ENCODE assay signal across 17 cellular contexts in the genomic region with DNA sequence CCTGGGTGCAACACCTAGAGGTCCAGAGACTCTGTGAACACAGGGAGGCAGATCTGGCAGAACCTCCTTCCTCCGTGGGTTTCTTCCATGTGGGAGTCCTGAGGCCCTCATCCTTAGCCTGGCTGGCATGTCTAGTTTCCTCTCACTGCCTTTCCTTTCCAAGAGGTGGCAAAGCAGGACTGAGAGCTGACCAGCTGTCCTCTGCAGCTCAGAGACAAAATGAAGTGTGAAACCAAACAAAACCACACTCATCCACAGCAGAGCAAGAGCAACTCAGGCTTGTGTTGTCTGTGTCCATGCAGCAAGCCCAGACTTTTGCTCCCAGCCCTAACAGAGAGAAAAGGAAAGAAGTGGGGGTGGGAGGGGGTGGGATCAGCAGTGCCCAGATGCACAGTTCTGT.
"Had no signal": no experiment of that assay in that cellular context is flagged by ENCODE, and none has a peak within 500 bp of the region (broad histone marks: within the 10 kb centered on the region; RNA-seq: fewer than 3 reads in every experiment).

No MANE protein-coding gene starts in this region.

- H3K9me3 ChIP-seq: ovary, sigmoid colon had no signal

- ATAC-seq: left ventricle myocardium superior; natural killer cell treated with Interleukin-12 subunit alpha and Interleukin-12 subunit beta and Interleukin-15 and Interleukin-18, amount 100 ng/mL, for 72 hours had no signal

- H3K4me3 Mint-ChIP-seq: endodermal cell; memory B cell; natural killer cell treated with Interleukin-12 subunit alpha and Interleukin-12 subunit beta and Interleukin-15 and Interleukin-18, amount 100 ng/mL, for 72 hours; stimulated activated naive B cell treated with anti-CD40 and anti-IgM and Interleukin-4, amounts not matched to agents 10 μg/mL and 1 μg/mL and 100 μg/mL, for 72 hours had no signal

- H3K9me3 Mint-ChIP-seq: endodermal cell; natural killer cell treated with Interleukin-12 subunit alpha and Interleukin-12 subunit beta and Interleukin-15 and Interleukin-18, amount 100 ng/mL, for 72 hours; stimulated activated naive B cell treated with anti-CD40 and anti-IgM and Interleukin-4, amounts not matched to agents 10 μg/mL and 1 μg/mL and 100 μg/mL, for 72 hours had no signal

- DNase-seq: activated CD4-positive, alpha-beta T cell treated with anti-CD3 and anti-CD28 coated beads, Interleukin-2, amount 50 U/mL, for 4 hours; activated CD4-positive, CD25-positive, alpha-beta regulatory T cell treated with anti-CD3 and anti-CD28 coated beads, Interleukin-2, amount 50 U/mL, for 72 hours; activated naive CD4-positive, alpha-beta T cell; activated T-cell treated with anti-CD3 and anti-CD28 coated beads for 4 hours; aorta; endodermal cell; head of caudate nucleus; kidney glomerular epithelial cell; left ventricle myocardium superior; ovary; sigmoid colon; stimulated activated CD4-positive, alpha-beta T cell treated with anti-CD3 and anti-CD28 coated beads, Interleukin-12 subunit alpha, Interleukin-12 subunit beta, amount 100 ng/mL, for 4 hours; stimulated activated naive B cell treated with anti-CD40 and anti-IgM and Interleukin-4, amounts not matched to agents 10 μg/mL and 1 μg/mL and 100 μg/mL, for 72 hours had no signal

- H3K27ac Mint-ChIP-seq: endodermal cell; memory B cell; stimulated activated naive B cell treated with anti-CD40 and anti-IgM and Interleukin-4, amounts not matched to agents 10 μg/mL and 1 μg/mL and 100 μg/mL, for 72 hours had no signal

- H3K36me3 Mint-ChIP-seq: memory B cell; natural killer cell treated with Interleukin-12 subunit alpha and Interleukin-12 subunit beta and Interleukin-15 and Interleukin-18, amount 100 ng/mL, for 72 hours; stimulated activated naive B cell treated with anti-CD40 and anti-IgM and Interleukin-4, amounts not matched to agents 10 μg/mL and 1 μg/mL and 100 μg/mL, for 72 hours had no signal

- H3K4me3 ChIP-seq: dorsolateral prefrontal cortex, ovary, sigmoid colon, tibial nerve had no signal

- H3K36me3 ChIP-seq: ovary, sigmoid colon, tibial nerve had no signal

- H3K4me1 Mint-ChIP-seq: memory B cell; stimulated activated naive B cell treated with anti-CD40 and anti-IgM and Interleukin-4, amounts not matched to agents 10 μg/mL and 1 μg/mL and 100 μg/mL, for 72 hours had no signal

- H3K27ac ChIP-seq: dorsolateral prefrontal cortex, sigmoid colon, tibial nerve had no signal

- H3K27me3 Mint-ChIP-seq: stimulated activated naive B cell treated with anti-CD40 and anti-IgM and Interleukin-4, amounts not matched to agents 10 μg/mL and 1 μg/mL and 100 μg/mL, for 72 hours had no signal

- H3K27me3 ChIP-seq: dorsolateral prefrontal cortex, ovary, sigmoid colon, tibial nerve had no signal
